29 cellular contexts compared by ENCODE assay signal in the genomic region with DNA sequence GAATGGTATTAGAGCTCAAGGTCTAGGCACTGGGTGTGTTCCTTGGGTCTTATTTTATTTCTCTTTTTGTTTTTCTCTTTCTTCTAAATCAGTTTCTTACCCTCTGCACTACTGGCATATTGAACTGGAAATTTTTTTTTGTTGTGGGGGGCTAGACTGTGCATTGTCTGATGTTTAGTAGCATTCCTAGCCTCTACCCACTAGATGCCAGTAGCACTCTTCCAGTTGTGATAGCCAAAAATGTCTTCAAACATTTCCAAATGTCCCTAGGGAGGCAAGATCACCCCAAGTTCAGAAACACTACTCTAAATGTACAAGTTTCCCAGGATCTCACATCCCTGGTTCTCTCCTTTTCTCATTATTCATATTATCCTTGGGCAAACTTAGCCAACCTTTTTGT.
"Had no signal": no experiment of that assay in that cellular context is flagged by ENCODE, and none has a peak within 500 bp of the region (broad histone marks: within the 10 kb centered on the region; RNA-seq: fewer than 3 reads in every experiment).

No MANE protein-coding gene starts in this region.

- H3K4me2 ChIP-seq: KMS-11, SK-N-SH had no signal

- H3K36me3 ChIP-seq: adrenal gland, Peyer's patch, SJSA1 had no signal

- H3K4me1 ChIP-seq: adrenal gland, Peyer's patch, SJSA1 had no signal

- H3K4me1 Mint-ChIP-seq: activated CD4-positive, alpha-beta T cell treated with anti-CD3 and anti-CD28 coated beads, Interleukin-2, amount 10 ng/mL, durations not matched to agents 24 days and 14 days; brain had no signal

- FAIRE-seq: bronchial epithelial cell, TTC549 had no signal

- DNase-seq: activated CD4-positive, alpha-beta T cell treated with anti-CD3 and anti-CD28 coated beads, Interleukin-2, amount 10 ng/mL, durations not matched to agents 24 days and 14 days; activated CD4-positive, alpha-beta T cell treated with anti-CD3 and anti-CD28 coated beads, Interleukin-2, amount 50 U/mL, for 4 hours; activated CD8-positive, alpha-beta T cell treated with anti-CD3 and anti-CD28 coated beads for 36 hours; activated gamma-delta T cell treated with Interleukin-2 at 50 U/mL for 16 hours; activated naive CD4-positive, alpha-beta T cell treated with anti-CD3 and anti-CD28 coated beads for 36 hours; activated T-cell treated with anti-CD3 and anti-CD28 coated beads, Interleukin-2, amount 50 U/mL, for 4 hours; adrenal gland; caudate nucleus; NCI-H1092 treated with DMSO at 0.1 percent for 48 hours; NCI-H1417; NCI-H146; NCI-H187; NCI-H2029 treated with DMSO at 0.1 percent for 48 hours; NCI-H2107; NCI-H345; NCI-H524 treated with DMSO at 0.1 percent for 48 hours; Peyer's patch; RPMI8226; SHP77 treated with DMSO at 0.1 percent for 48 hours; SK-N-SH had no signal

- H3K27me3 ChIP-seq: Peyer's patch, SJSA1 had no signal

- H3K4me3 ChIP-seq: adrenal gland, Peyer's patch, SJSA1 had no signal

- ATAC-seq: activated CD8-positive, alpha-beta T cell treated with anti-CD3 and anti-CD28 coated beads for 36 hours; activated naive CD4-positive, alpha-beta T cell treated with anti-CD3 and anti-CD28 coated beads, Interleukin-2, amount 50 U/mL, for 72 hours; activated T-cell treated with anti-CD3 and anti-CD28 coated beads, Interleukin-2, amount 50 U/mL, for 4 hours had no signal

- H3K9ac ChIP-seq: KMS-11, SK-N-SH had no signal

- H3K27ac ChIP-seq: adrenal gland, KMS-11, Peyer's patch, SJSA1 had no signal

- H3K27me3 Mint-ChIP-seq: activated CD4-positive, alpha-beta T cell treated with anti-CD3 and anti-CD28 coated beads, Interleukin-2, amount 10 ng/mL, durations not matched to agents 24 days and 14 days; activated CD8-positive, alpha-beta T cell treated with anti-CD3 and anti-CD28 coated beads for 36 hours; brain had no signal

- H3K36me3 Mint-ChIP-seq: activated naive CD4-positive, alpha-beta T cell treated with anti-CD3 and anti-CD28 coated beads, Interleukin-2, amount 50 U/mL, for 72 hours; brain had no signal

- H3K4me3 Mint-ChIP-seq: activated CD4-positive, alpha-beta T cell treated with anti-CD3 and anti-CD28 coated beads, Interleukin-2, amount 10 ng/mL, durations not matched to agents 24 days and 14 days; activated CD8-positive, alpha-beta T cell treated with anti-CD3 and anti-CD28 coated beads for 36 hours; activated naive CD4-positive, alpha-beta T cell treated with anti-CD3 and anti-CD28 coated beads for 36 hours; activated T-cell treated with anti-CD3 and anti-CD28 coated beads, Interleukin-2, amount 50 U/mL, for 4 hours; activated T-helper 1 cell treated with anti-CD3 and anti-CD28 coated beads, Interleukin-12 subunit alpha, Interleukin-12 subunit beta, Interleukin-2, Interleukin-4 antibody, amounts not matched to agents 30 ng/mL and 10 ng/mL and 1 ng/mL, durations not matched to agents 14 hours and 24 hours and 36 hours; brain; T-helper 1 cell treated with Interleukin-12 subunit alpha and Interleukin-12 subunit beta and Interleukin-4 antibody, amounts not matched to agents 30 μg/mL and 1 μg/mL, for 36 hours; T-helper 2 cell treated with Interferon-gamma antibody and Interleukin-4, amounts not matched to agents 5 μg/mL and 100 μg/mL, for 36 hours had no signal

- H3K9me3 Mint-ChIP-seq: activated CD4-positive, alpha-beta T cell treated with anti-CD3 and anti-CD28 coated beads, Interleukin-2, amount 10 ng/mL, durations not matched to agents 24 days and 14 days; activated CD8-positive, alpha-beta T cell treated with anti-CD3 and anti-CD28 coated beads for 36 hours; activated naive CD4-positive, alpha-beta T cell treated with anti-CD3 and anti-CD28 coated beads for 36 hours; activated naive CD4-positive, alpha-beta T cell treated with anti-CD3 and anti-CD28 coated beads, Interleukin-2, amount 50 U/mL, for 72 hours; activated T-cell treated with anti-CD3 and anti-CD28 coated beads, Interleukin-2, amount 50 U/mL, for 4 hours; activated T-helper 1 cell treated with anti-CD3 and anti-CD28 coated beads, Interleukin-12 subunit alpha, Interleukin-12 subunit beta, Interleukin-2, Interleukin-4 antibody, amounts not matched to agents 30 ng/mL and 10 ng/mL and 1 ng/mL, durations not matched to agents 14 hours and 24 hours and 36 hours; brain; T-helper 1 cell treated with Interleukin-12 subunit alpha and Interleukin-12 subunit beta and Interleukin-4 antibody, amounts not matched to agents 30 μg/mL and 1 μg/mL, for 36 hours; T-helper 2 cell treated with Interferon-gamma antibody and Interleukin-4, amounts not matched to agents 5 μg/mL and 100 μg/mL, for 36 hours had no signal

- H3K27ac Mint-ChIP-seq: activated CD4-positive, alpha-beta T cell treated with anti-CD3 and anti-CD28 coated beads, Interleukin-2, amount 10 ng/mL, durations not matched to agents 24 days and 14 days; activated CD8-positive, alpha-beta T cell treated with anti-CD3 and anti-CD28 coated beads for 36 hours; activated naive CD4-positive, alpha-beta T cell treated with anti-CD3 and anti-CD28 coated beads for 36 hours; activated naive CD4-positive, alpha-beta T cell treated with anti-CD3 and anti-CD28 coated beads, Interleukin-2, amount 50 U/mL, for 72 hours; activated T-helper 1 cell treated with anti-CD3 and anti-CD28 coated beads, Interleukin-12 subunit alpha, Interleukin-12 subunit beta, Interleukin-2, Interleukin-4 antibody, amounts not matched to agents 30 ng/mL and 10 ng/mL and 1 ng/mL, durations not matched to agents 14 hours and 24 hours and 36 hours; brain; T-helper 1 cell treated with Interleukin-12 subunit alpha and Interleukin-12 subunit beta and Interleukin-4 antibody, amounts not matched to agents 30 μg/mL and 1 μg/mL, for 36 hours; T-helper 2 cell treated with Interferon-gamma antibody and Interleukin-4, amounts not matched to agents 5 μg/mL and 100 μg/mL, for 36 hours had no signal

- H3K9me3 ChIP-seq: adrenal gland, Peyer's patch, SJSA1, SK-N-SH had no signal
